Comparison of ENCODE assay signal across 8 cellular contexts in the genomic region with DNA sequence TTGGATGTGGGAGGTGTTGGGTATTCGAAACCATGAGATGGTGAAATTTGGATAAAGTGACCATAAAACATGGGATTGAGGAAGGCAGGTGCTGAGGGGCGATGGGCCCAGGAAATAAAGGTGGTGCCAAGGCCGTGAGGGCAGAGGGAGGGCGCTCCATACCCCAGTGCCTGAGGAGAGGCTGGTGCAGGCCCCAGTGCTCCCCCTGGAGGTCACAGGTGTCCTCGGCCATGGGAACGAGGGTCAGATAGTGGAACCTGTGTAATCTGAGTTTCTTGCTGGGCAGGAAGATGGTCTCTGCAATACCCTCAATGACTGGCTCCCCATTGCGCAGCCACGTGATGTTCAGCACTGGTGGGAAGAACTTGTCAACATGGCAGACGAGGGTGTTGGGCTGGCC. TPM values are rescaled to one million over a fixed set of nuclear protein-coding genes. Genes with fewer than 3 reads are reported as not detected.
A peak's percentile ranks its signal among the peaks of the same experiment; 100 is the strongest.
DNase-seq lines count a peak whose midpoint lies in the region; ATAC-seq and TF ChIP-seq lines count a peak whose summit lies in the region.

No MANE protein-coding gene starts in this region.

- no peak for DNase-seq in AG09309 (ENCODE audit: low read depth)
- DNase-seq in activated CD8-positive, alpha-beta memory T cell treated with anti-CD3 and anti-CD28 coated beads for 48 hours (ENCODE audit: low read depth in 2 of 3, low spot score in 2 of 3): peak in 2 of 3 experiments; percentile 17 to 37
- no peak for DNase-seq in fibroblast of the aortic adventitia (ENCODE audit: low read depth)
- DNase-seq in stimulated activated CD4-positive, alpha-beta T cell treated with anti-CD3 and anti-CD28 coated beads, Interleukin-2, amount 100 ng/mL, for 24 hours: peak; percentile 67 to 71
- DNase-seq in NCI-H1417 (lab: John Stamatoyannopoulos, UW): no peak
- no peak for DNase-seq in SHP77 treated with DMSO at 0.1 percent for 48 hours (lab: John Stamatoyannopoulos, UW)

- TF ChIP-seq RAD21 in Ishikawa (IDR thresholded peaks at IDR 0.05; ENCODE audit: low read depth): peak; percentile 36; the same call in 1 of the 2 replicates

- ATAC-seq in GM18861 (IDR thresholded peaks at IDR 0.05; ENCODE audit: unreplicated experiment): no peak

- no peak overlapping the region for H3K4me3 ChIP-seq in AG09309 (ENCODE audit: control insufficient read depth, low read depth, low read length)
- H3K4me3 ChIP-seq in fibroblast of the aortic adventitia (ENCODE audit: low read depth, low read length): no peak overlapping the region

- TF ChIP-seq EP300 in Ishikawa (IDR thresholded peaks at IDR 0.05; ENCODE audit: borderline replicate concordance): no peak

- peak; percentile 38 for TF ChIP-seq CTCF in AG09309 (IDR thresholded peaks at IDR 0.05; ENCODE audit: control insufficient read depth, insufficient read depth, low read depth, low read length, missing control alignments)
- TF ChIP-seq CTCF in fibroblast of the aortic adventitia (IDR thresholded peaks at IDR 0.05; ENCODE audit: insufficient read depth, low read length): peak; percentile 33

TF ChIP-seq in Ishikawa, 13 proteins besides CTCF, POLR2A, EP300 and RAD21:
- TF ChIP-seq TEAD4 (IDR thresholded peaks at IDR 0.05) (no peak), CREB1 (IDR thresholded peaks at IDR 0.05; ENCODE audit: low read depth) (no peak), REST (IDR thresholded peaks at IDR 0.05; ENCODE audit: low read depth) (no peak), TAF1 (IDR thresholded peaks at IDR 0.05; ENCODE audit: low read depth) (no peak), TCF12 (IDR thresholded peaks at IDR 0.05; ENCODE audit: low read depth) (no peak), EGR1 (IDR thresholded peaks at IDR 0.05) (no peak)
- TF ChIP-seq, protein P1, sequence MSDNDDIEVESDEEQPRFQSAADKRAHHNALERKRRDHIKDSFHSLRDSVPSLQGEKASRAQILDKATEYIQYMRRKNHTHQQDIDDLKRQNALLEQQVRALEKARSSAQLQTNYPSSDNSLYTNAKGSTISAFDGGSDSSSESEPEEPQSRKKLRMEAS (IDR thresholded peaks at IDR 0.05): no peak

RNA-seq across cellular contexts. Expression of gene HLA-DPB1, which starts 16.2 kb away (rescaled TPM):
- 0.27 and 3.8 TPM in 2 replicates for total RNA-seq in fibroblast of the aortic adventitia (ENCODE audit: low replicate concordance)

RNA-seq across cellular contexts. Expression of gene HLA-DPA1, which starts 18.5 kb away (rescaled TPM):
- total RNA-seq in fibroblast of the aortic adventitia (ENCODE audit: low replicate concordance): 0.18 and 1.8 TPM in 2 replicates

Comparison
In these comparisons a context has a peak if more than half of its experiments do, and no peak if none do; other contexts are left out.
1. DNase-seq: peak in activated CD8-positive, alpha-beta memory T cell treated with anti-CD3 and anti-CD28 coated beads for 48 hours (2 of 3) and stimulated activated CD4-positive, alpha-beta T cell treated with anti-CD3 and anti-CD28 coated beads, Interleukin-2, amount 100 ng/mL, for 24 hours (2 of 2); none in AG09309 (single experiment), fibroblast of the aortic adventitia (single experiment), NCI-H1417 (0 of 3) and SHP77 treated with DMSO at 0.1 percent for 48 hours (single experiment).